Comparison of ENCODE assay signal across 1 cellular context in the genomic region with DNA sequence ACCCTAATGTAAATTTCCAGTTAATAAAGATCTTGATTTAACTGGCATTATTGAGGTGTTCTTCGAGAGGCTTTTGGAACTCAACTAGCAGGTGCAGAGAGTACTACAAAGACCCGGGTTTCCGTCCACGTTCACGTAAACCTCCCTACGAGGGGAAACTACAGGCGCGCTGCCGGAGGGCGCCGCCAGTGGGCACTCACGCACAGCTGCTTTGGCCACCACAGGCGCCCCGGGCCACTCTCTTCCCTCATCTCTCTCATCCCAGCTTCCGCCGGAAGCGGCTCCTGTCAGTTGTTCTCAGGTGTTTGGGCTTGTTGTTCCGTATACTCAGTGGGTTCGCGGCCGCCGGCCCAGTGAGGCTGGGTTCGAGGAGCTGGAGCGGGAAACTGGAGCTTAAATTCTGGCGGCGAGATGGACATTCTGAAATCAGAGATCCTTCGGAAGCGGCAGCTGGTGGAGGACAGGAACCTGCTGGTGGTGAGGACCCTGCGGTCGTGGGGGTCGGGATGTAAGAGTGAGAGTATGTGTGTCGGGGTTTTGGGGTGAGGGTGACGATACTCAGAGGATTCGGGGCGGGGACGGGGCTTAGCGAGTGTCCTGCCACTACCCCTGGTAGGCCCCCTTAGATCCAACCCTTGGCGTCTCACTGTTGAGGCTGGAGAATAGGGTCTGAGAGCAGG.
TF ChIP-seq lines count a peak whose summit lies in the region.

PRPF18 (plus strand) TSS at position 290 of the 680 bp plus-strand sequence; CDS start at position 412, 122 bp downstream.

TF ChIP-seq in HEK293, 187 proteins besides CTCF, POLR2A, EP300 and RAD21 (continued from another document):
- TF ChIP-seq IKZF3 (tag by site-specific recombination; IDR thresholded peaks at IDR 0.05) = no peak
